Comparison of ENCODE assay signal across 1 cellular context in genomic region chr6:24405262-24405661, GRCh38.
TF ChIP-seq lines count a peak whose summit lies in the region.

No MANE protein-coding gene starts in this region.

TF ChIP-seq in H1, 55 proteins besides CTCF, POLR2A, EP300 and RAD21:
- no peak for TF ChIP-seq ZNF274 (IDR thresholded peaks at IDR 0.05; ENCODE audit: borderline replicate concordance, extremely low read depth, low read length)
- no peak for TF ChIP-seq CBX8 (IDR thresholded peaks at IDR 0.05; ENCODE audit: borderline replicate concordance, low read depth, low read length)
- TF ChIP-seq MAX (IDR thresholded peaks at IDR 0.05): no peak
- peak; percentile 17 for TF ChIP-seq NANOG (IDR thresholded peaks at IDR 0.05; ENCODE audit: insufficient read depth, low read depth, low read length, poor library complexity, severe bottlenecking)
- TF ChIP-seq TAF1 (IDR thresholded peaks at IDR 0.05; ENCODE audit: low read depth, low read length): no peak
- TF ChIP-seq SP2 (IDR thresholded peaks at IDR 0.05; ENCODE audit: low read length): no peak
